Comparison of ENCODE assay signal across 2 cellular contexts in the genomic region with DNA sequence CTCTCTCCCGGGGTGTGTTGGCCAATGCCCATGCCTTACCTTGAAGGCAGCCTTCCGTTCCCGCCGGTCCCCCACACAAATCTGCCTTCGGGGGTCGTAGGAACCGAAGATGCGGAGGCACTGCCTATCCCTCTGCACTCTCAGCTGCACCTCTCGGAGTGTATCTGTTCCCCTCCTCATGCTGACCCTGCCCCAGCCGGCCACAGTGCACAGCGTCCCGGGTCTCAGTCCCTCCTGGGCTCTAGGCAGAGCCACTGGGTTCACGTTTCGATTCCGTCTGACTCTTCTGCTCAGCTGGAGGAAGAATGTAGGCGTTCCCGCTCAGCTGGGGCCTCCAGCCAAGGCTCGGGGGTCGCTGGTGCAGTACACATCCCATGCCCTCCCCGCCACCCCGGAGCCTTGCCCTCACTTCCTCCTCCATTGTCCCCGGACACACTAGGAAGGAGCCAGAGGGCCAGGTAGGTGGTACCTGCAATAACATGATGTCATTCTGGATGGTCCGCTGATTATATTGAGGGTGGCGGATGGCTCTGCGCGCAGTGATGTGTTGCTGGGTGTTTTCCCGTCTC.
TF ChIP-seq lines count a peak whose summit lies in the region.

No MANE protein-coding gene starts in this region.

TF ChIP-seq in GM23338, 12 proteins besides CTCF, POLR2A, EP300 and RAD21 (continued from another document):
- no peak for TF ChIP-seq EZH2phosphoT487 (IDR thresholded peaks at IDR 0.05; ENCODE audit: unreplicated experiment)

TF ChIP-seq in WTC11, 78 proteins besides CTCF, POLR2A, EP300 and RAD21:
- TF ChIP-seq, protein P1, sequence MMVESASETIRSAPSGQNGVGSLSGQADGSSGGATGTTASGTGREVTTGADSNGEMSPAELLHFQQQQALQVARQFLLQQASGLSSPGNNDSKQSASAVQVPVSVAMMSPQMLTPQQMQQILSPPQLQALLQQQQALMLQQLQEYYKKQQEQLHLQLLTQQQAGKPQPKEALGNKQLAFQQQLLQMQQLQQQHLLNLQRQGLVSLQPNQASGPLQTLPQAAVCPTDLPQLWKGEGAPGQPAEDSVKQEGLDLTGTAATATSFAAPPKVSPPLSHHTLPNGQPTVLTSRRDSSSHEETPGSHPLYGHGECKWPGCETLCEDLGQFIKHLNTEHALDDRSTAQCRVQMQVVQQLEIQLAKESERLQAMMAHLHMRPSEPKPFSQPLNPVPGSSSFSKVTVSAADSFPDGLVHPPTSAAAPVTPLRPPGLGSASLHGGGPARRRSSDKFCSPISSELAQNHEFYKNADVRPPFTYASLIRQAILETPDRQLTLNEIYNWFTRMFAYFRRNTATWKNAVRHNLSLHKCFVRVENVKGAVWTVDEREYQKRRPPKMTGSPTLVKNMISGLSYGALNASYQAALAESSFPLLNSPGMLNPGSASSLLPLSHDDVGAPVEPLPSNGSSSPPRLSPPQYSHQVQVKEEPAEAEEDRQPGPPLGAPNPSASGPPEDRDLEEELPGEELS (CRISPR knock-in tag; IDR thresholded peaks at IDR 0.05) = no peak
- no peak for TF ChIP-seq ZNF138 (CRISPR knock-in tag; conservative IDR thresholded peaks at IDR 0.05)
- TF ChIP-seq, protein P2, sequence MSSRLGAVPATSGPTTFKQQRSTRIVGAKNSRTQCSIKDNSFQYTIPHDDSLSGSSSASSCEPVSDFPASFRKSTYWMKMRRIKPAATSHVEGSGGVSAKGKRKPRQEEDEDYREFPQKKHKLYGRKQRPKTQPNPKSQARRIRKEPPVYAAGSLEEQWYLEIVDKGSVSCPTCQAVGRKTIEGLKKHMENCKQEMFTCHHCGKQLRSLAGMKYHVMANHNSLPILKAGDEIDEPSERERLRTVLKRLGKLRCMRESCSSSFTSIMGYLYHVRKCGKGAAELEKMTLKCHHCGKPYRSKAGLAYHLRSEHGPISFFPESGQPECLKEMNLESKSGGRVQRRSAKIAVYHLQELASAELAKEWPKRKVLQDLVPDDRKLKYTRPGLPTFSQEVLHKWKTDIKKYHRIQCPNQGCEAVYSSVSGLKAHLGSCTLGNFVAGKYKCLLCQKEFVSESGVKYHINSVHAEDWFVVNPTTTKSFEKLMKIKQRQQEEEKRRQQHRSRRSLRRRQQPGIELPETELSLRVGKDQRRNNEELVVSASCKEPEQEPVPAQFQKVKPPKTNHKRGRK (CRISPR knock-in tag; IDR thresholded peaks at IDR 0.05; ENCODE audit: borderline replicate concordance) = no peak
- TF ChIP-seq ZNF263 (CRISPR knock-in tag; IDR thresholded peaks at IDR 0.05; ENCODE audit: low read depth) = no peak
- TF ChIP-seq CREM (CRISPR knock-in tag; IDR thresholded peaks at IDR 0.05) = no peak
